In the genomic region with DNA sequence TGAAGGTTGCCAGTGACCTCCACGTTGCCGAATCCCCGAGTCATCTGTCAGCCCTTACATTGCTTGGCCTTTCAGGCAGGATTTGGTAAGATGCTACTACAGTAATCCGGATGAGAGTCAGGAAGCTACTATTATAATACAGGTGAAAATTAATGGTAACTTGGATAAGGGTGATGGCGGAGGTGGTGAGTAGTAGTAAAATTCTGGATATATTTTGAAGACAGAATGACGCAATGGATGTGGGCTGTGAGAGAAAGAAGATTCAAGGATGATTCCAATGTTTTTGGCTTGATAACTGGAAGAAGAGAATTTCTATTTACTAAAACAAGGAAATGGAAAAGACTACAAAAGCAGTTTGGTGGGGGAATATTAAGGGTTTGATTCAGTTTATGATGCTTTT, we compare ENCODE assay signal across 1 cellular context.
TF ChIP-seq lines count a peak whose summit lies in the region.

No MANE protein-coding gene starts in this region.

TF ChIP-seq in HEK293T, 16 proteins besides CTCF, POLR2A, EP300 and RAD21:
- TF ChIP-seq LEF1 (IDR thresholded peaks at IDR 0.05; ENCODE audit: borderline replicate concordance) = no peak
- no peak for TF ChIP-seq BHLHE40 (IDR thresholded peaks at IDR 0.05; ENCODE audit: borderline replicate concordance)
- no peak for TF ChIP-seq SUZ12 (IDR thresholded peaks at IDR 0.05)
- no peak for TF ChIP-seq ZNF384 (IDR thresholded peaks at IDR 0.05)
- TF ChIP-seq ARNT (IDR thresholded peaks at IDR 0.05) = no peak
- no peak for TF ChIP-seq HDGF (IDR thresholded peaks at IDR 0.05; ENCODE audit: borderline replicate concordance)
- no peak for TF ChIP-seq FOXM1 (IDR thresholded peaks at IDR 0.05; ENCODE audit: borderline replicate concordance)
- no peak for TF ChIP-seq ELF4 (IDR thresholded peaks at IDR 0.05)
- TF ChIP-seq FOXA1 (IDR thresholded peaks at IDR 0.05) = no peak
- TF ChIP-seq NFRKB (IDR thresholded peaks at IDR 0.05) = no peak
- no peak for TF ChIP-seq FOXK2 (IDR thresholded peaks at IDR 0.05)
- TF ChIP-seq, protein P1, sequence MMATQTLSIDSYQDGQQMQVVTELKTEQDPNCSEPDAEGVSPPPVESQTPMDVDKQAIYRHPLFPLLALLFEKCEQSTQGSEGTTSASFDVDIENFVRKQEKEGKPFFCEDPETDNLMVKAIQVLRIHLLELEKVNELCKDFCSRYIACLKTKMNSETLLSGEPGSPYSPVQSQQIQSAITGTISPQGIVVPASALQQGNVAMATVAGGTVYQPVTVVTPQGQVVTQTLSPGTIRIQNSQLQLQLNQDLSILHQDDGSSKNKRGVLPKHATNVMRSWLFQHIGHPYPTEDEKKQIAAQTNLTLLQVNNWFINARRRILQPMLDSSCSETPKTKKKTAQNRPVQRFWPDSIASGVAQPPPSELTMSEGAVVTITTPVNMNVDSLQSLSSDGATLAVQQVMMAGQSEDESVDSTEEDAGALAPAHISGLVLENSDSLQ (IDR thresholded peaks at IDR 0.05) = no peak
- no peak for TF ChIP-seq TARDBP (IDR thresholded peaks at IDR 0.05)
- no peak for TF ChIP-seq L3MBTL2 (conservative IDR thresholded peaks at IDR 0.05)
- TF ChIP-seq CTBP1 (IDR thresholded peaks at IDR 0.05; ENCODE audit: borderline replicate concordance) = no peak
- TF ChIP-seq SP1 (IDR thresholded peaks at IDR 0.05) = no peak
